In the genomic region with DNA sequence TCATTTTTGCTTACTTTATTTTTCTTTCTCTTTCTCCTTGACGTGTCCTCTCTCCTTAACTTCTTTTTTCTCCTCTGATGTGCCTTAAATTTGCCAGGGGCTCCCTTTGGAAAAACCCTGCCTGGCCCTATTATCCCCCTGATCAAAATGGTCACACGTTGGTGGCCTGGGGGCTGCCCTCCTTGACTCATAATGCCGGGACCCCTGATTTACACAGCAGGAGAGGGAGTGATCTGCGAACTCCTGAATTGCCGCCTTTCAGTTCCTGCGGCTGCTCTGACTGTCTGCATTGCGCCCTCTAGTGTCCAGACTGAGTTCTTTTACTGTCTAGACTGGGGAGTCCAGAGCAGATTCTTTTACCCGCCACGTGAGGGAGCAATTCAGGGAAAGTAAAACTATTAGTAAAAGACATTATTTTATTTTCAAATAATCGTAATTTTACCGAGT, we compare ENCODE assay signal across 8 cellular contexts. TPM values are rescaled to one million over a fixed set of nuclear protein-coding genes. Genes with fewer than 3 reads are reported as not detected.
A peak's percentile ranks its signal among the peaks of the same experiment; 100 is the strongest.
DNase-seq lines count a peak whose midpoint lies in the region; TF ChIP-seq lines count a peak whose summit lies in the region.

No MANE protein-coding gene starts in this region.

- in situ Hi-C loops in HAP-1 (cut with MboI; ENCODE audit: low sequenced_read_pairs), result loop anchor here (25.0 kb wide), 1 partner anchor 342 kb away; a partner anchor contains a TSS

- H4K20me1 ChIP-seq in osteoblast (ENCODE audit: insufficient read depth, low read length), result no peaks in the 10 kb centered on the region

- peak; percentile 100 for TF ChIP-seq CTCF in osteoblast (IDR thresholded peaks at IDR 0.05; ENCODE audit: extremely low read depth, low read depth, low read length)
- peak; percentile 73 to 96 (median 86) for TF ChIP-seq CTCF in tibial nerve (IDR thresholded peaks at IDR 0.05)

- H3K4me2 ChIP-seq in osteoblast (ENCODE audit: insufficient read depth, low read length), result peak overlapping the region; percentile 91

- TF ChIP-seq EP300 in tibial nerve (IDR thresholded peaks at IDR 0.05), result no peak

- H3K4me3 ChIP-seq in HAP-1, result no peak overlapping the region
- peak overlapping the region; percentile 31 for H3K4me3 ChIP-seq in MG63
- peak overlapping the region; percentile 65 for H3K4me3 ChIP-seq in osteoblast (ENCODE audit: insufficient read depth, low read length)
- H3K4me3 ChIP-seq in tibial nerve, result peak overlapping the region in 3 of 4 donors; percentile 4 to 33 (median 18)

- H3K79me2 ChIP-seq in osteoblast (ENCODE audit: insufficient read depth, low read length), result no peaks in the 10 kb centered on the region

- H3K4me1 ChIP-seq in HAP-1 (no peaks in the 10 kb centered on the region), osteoblast (ENCODE audit: insufficient read depth, low read length) (no peaks in the 10 kb centered on the region), tibial nerve (peaks cover 0 to 14% (median 3%) of the 10 kb centered on the region in 4 donors)

- H3K36me3 ChIP-seq in HAP-1 (replicated peaks) (no peaks in the 10 kb centered on the region), MG63 (no peaks in the 10 kb centered on the region), osteoblast (ENCODE audit: insufficient read depth, low read length) (no peaks in the 10 kb centered on the region), tibial nerve (no peaks in the 10 kb centered on the region)

- H3K27me3 ChIP-seq in HAP-1 (ENCODE audit: low read depth), result peaks cover 3% of the 10 kb centered on the region; the same call in 1 of the 2 replicates
- no peaks in the 10 kb centered on the region for H3K27me3 ChIP-seq in MG63
- no peaks in the 10 kb centered on the region for H3K27me3 ChIP-seq in osteoblast (ENCODE audit: insufficient read depth, low read length)
- H3K27me3 ChIP-seq in tibial nerve, result no peaks in the 10 kb centered on the region

- H3K9me3 ChIP-seq in HAP-1 (no peaks in the 10 kb centered on the region), MG63 (no peaks in the 10 kb centered on the region), osteoblast (ENCODE audit: low read depth, low read length) (no peaks in the 10 kb centered on the region), tibial nerve (no peaks in the 10 kb centered on the region)

- H2AFZ ChIP-seq in osteoblast (ENCODE audit: low read length), result peak overlapping the region; percentile 91

- no peak for TF ChIP-seq POLR2A in tibial nerve (IDR thresholded peaks at IDR 0.05)

- 3 to 4% methylated on average over 11 of the region's 11 CpGs for WGBS in tibial nerve, 2 donors

- no peak overlapping the region for H3K27ac ChIP-seq in osteoblast (ENCODE audit: low read depth, low read length)
- H3K27ac ChIP-seq in tibial nerve, result no peak overlapping the region

- peak; percentile 21 for DNase-seq in GM04503 (ENCODE audit: low read depth)
- DNase-seq in HAP-1 (ENCODE audit: low spot score in 2 of 2), result peak; percentile 83 to 84
- peak; percentile 52 for DNase-seq in MG63
- DNase-seq in SHP77 treated with DMSO at 0.1 percent for 48 hours (lab: John Stamatoyannopoulos, UW), result peak; percentile 88
- DNase-seq in activated effector memory CD4-positive, alpha-beta T cell treated with anti-CD3 and anti-CD28 coated beads, Interleukin-2, amount 50 U/mL, for 16 hours, result peak; percentile 89
- peak; percentile 79 for DNase-seq in foreskin melanocyte
- DNase-seq in osteoblast (ENCODE audit: insufficient read length, low spot score, missing footprints), result peak; percentile 93
- DNase-seq in tibial nerve (ENCODE audit: low spot score in 2 of 2), result peak; percentile 19 to 81

RNA-seq across cellular contexts. Expression of a gene that starts 44.8 kb away (rescaled TPM):
- not detected in 2 replicates for total RNA-seq in MG63 (2014; rRNA removed; shearing (Covaris generic); ENCODE audit: low replicate concordance)
- total RNA-seq in osteoblast, result not detected in 2 replicates
- 1 to 10 TPM in 1 of 4 donors, not detected in 3; 4.8 TPM for total RNA-seq in tibial nerve

Comparison
In these comparisons a context has a peak if more than half of its experiments do, and no peak if none do; other contexts are left out.
1. DNase-seq: peak in every context shown above with its lines; median percentile 93 in osteoblast; 89 in activated effector memory CD4-positive, alpha-beta T cell treated with anti-CD3 and anti-CD28 coated beads, Interleukin-2, amount 50 U/mL, for 16 hours; 88 in SHP77 treated with DMSO at 0.1 percent for 48 hours; 84 in HAP-1; 79 in foreskin melanocyte; 52 in MG63; 50 in tibial nerve; 21 in GM04503.